In the genomic region with DNA sequence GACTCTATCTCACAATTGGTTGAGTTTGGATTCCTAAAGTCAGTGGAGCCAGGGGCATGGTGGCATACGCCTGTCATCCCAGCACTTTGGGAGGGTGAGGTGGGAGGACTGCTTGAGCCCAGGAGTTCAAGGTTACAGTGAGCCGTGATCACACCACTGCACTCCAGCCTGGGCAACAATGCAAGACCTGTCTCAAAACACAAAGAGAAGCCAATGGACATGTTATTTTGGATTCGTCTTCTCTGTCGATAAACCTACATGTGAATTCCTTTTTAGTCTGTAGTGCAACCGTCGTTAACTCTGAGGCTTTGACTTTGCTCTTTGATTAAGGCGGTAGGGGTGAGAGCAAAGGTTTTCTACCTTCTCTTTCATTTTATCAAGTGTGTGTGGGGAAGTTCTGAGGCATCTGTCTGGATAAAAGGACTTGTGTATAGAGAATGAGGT, we compare ENCODE assay signal across 16 cellular contexts.
DNase-seq lines count a peak whose midpoint lies in the region; ATAC-seq and TF ChIP-seq lines count a peak whose summit lies in the region.
"Had no signal": no experiment of that assay in that cellular context is flagged by ENCODE, and none has a peak within 500 bp of the region (broad histone marks: within the 10 kb centered on the region; RNA-seq: fewer than 3 reads in every experiment).

No MANE protein-coding gene starts in this region.

- peaks cover 51% of the 10 kb centered on the region for H3K36me3 Mint-ChIP-seq in CD4-positive, alpha-beta T cell (ENCODE audit: low read depth)
- H3K36me3 Mint-ChIP-seq in activated CD8-positive, alpha-beta T cell treated with anti-CD3 and anti-CD28 coated beads for 36 hours (ENCODE audit: low read depth), result peaks cover 26% of the 10 kb centered on the region
- H3K36me3 Mint-ChIP-seq in immature natural killer cell (peaks cover 0 to 4% (median 0%) of the 10 kb centered on the region in 3 donors), naive B cell (peaks cover 0 to 5% of the 10 kb centered on the region in 2 donors)

- POLR2A ChIA-PET in CD4-positive, alpha-beta T cell (lab: Charles Lee), result no interaction called here
- POLR2A ChIA-PET in activated CD8-positive, alpha-beta T cell treated with anti-CD3 and anti-CD28 coated beads for 36 hours (lab: Charles Lee), result no interaction called here

- intact Hi-C loops in CD4-positive, alpha-beta T cell (cut with DNase I, micrococcal nuclease), result no loop called here
- intact Hi-C loops in activated CD8-positive, alpha-beta T cell treated with anti-CD3 and anti-CD28 coated beads for 36 hours (cut with micrococcal nuclease), result loop anchor here (10.0 kb wide), 1 partner anchor 134 kb away; no protein-coding TSS in a partner anchor
- intact Hi-C loops in posterior cingulate gyrus (cut with DNase I), result no loop called here

- H3K27ac ChIP-seq in CD4-positive, alpha-beta T cell (ENCODE audit: low read depth, low read length), result no peak overlapping the region
- H3K27ac ChIP-seq: HL-60 had no signal

- TF ChIP-seq CTCF in CD4-positive, alpha-beta T cell (IDR thresholded peaks at IDR 0.05), result no peak
- no peak for TF ChIP-seq CTCF in activated CD8-positive, alpha-beta T cell treated with anti-CD3 and anti-CD28 coated beads for 36 hours (IDR thresholded peaks at IDR 0.05)

- no peak for ATAC-seq in CD4-positive, alpha-beta T cell (ENCODE audit: poor library complexity)
- no peak for ATAC-seq in activated CD8-positive, alpha-beta T cell treated with anti-CD3 and anti-CD28 coated beads for 36 hours
- ATAC-seq in naive B cell (ENCODE audit: low read depth in 2 of 2) (no peak), GM21619 (IDR thresholded peaks at IDR 0.05; ENCODE audit: unreplicated experiment) (no peak)
- ATAC-seq: HCT116 had no signal

- peaks cover 60% of the 10 kb centered on the region for H3K4me1 Mint-ChIP-seq in CD4-positive, alpha-beta T cell (ENCODE audit: low read depth)
- H3K4me1 Mint-ChIP-seq in activated CD8-positive, alpha-beta T cell treated with anti-CD3 and anti-CD28 coated beads for 36 hours (ENCODE audit: low read depth), result peaks cover 47% of the 10 kb centered on the region
- peaks cover 46 to 57% of the 10 kb centered on the region in 2 donors for H3K4me1 Mint-ChIP-seq in immature natural killer cell
- H3K4me1 Mint-ChIP-seq in naive B cell, result peaks cover 22 to 49% (median 36%) of the 10 kb centered on the region in 3 donors

- DNase-seq in CD4-positive, alpha-beta T cell, result no peak
- DNase-seq in activated CD8-positive, alpha-beta T cell treated with anti-CD3 and anti-CD28 coated beads for 36 hours, result no peak
- no peak for DNase-seq in immature natural killer cell
- DNase-seq in naive B cell, result no peak
- no peak for DNase-seq in posterior cingulate gyrus
- no peak for DNase-seq in T1000 (lab: John Stamatoyannopoulos, UW)
- DNase-seq: ACHN; C1 segment of cervical spinal cord; CD4-positive, alpha-beta memory T cell; COR-L47; DND-41; GDM1 had no signal

- no peaks in the 10 kb centered on the region for H3K27me3 Mint-ChIP-seq in CD4-positive, alpha-beta T cell
- H3K27me3 Mint-ChIP-seq in activated CD8-positive, alpha-beta T cell treated with anti-CD3 and anti-CD28 coated beads for 36 hours, result no peaks in the 10 kb centered on the region
- H3K27me3 Mint-ChIP-seq in immature natural killer cell (ENCODE audit: low read depth in 3 of 3), result peaks cover 0 to 3% (median 2%) of the 10 kb centered on the region in 3 donors
- H3K27me3 Mint-ChIP-seq in naive B cell, result no peaks in the 10 kb centered on the region
- H3K27me3 Mint-ChIP-seq: B cell; CD4-positive, alpha-beta memory T cell had no signal

- no peaks in the 10 kb centered on the region for H3K9me3 Mint-ChIP-seq in CD4-positive, alpha-beta T cell
- H3K9me3 Mint-ChIP-seq in activated CD8-positive, alpha-beta T cell treated with anti-CD3 and anti-CD28 coated beads for 36 hours, result no peaks in the 10 kb centered on the region
- H3K9me3 Mint-ChIP-seq in immature natural killer cell (no peaks in the 10 kb centered on the region), naive B cell (no peaks in the 10 kb centered on the region)
- H3K9me3 Mint-ChIP-seq: CD4-positive, alpha-beta memory T cell had no signal

- peak overlapping the region; percentile 8 for H3K27ac Mint-ChIP-seq in CD4-positive, alpha-beta T cell
- H3K27ac Mint-ChIP-seq in activated CD8-positive, alpha-beta T cell treated with anti-CD3 and anti-CD28 coated beads for 36 hours, result peak overlapping the region; percentile 50
- H3K27ac Mint-ChIP-seq in immature natural killer cell (peak overlapping the region; percentile 16 to 75 (median 31)), naive B cell (peak overlapping the region in 5 of 6 donors; percentile 23 to 86 (median 59))
- H3K27ac Mint-ChIP-seq: B cell had no signal

- H3K27me3 ChIP-seq in CD4-positive, alpha-beta T cell (ENCODE audit: control insufficient read depth, insufficient read depth, low read length), result no peaks in the 10 kb centered on the region

- H3K4me3 Mint-ChIP-seq in CD4-positive, alpha-beta T cell, result no peak overlapping the region
- no peak overlapping the region for H3K4me3 Mint-ChIP-seq in activated CD8-positive, alpha-beta T cell treated with anti-CD3 and anti-CD28 coated beads for 36 hours
- H3K4me3 Mint-ChIP-seq in immature natural killer cell (no peak overlapping the region), naive B cell (no peak overlapping the region)
- H3K4me3 Mint-ChIP-seq: B cell had no signal

- H3K9me3 ChIP-seq in CD4-positive, alpha-beta T cell (ENCODE audit: control insufficient read depth, low read length), result no peaks in the 10 kb centered on the region

- CTCF ChIA-PET in CD4-positive, alpha-beta T cell (lab: Charles Lee), result interaction anchor here (0.6 kb wide), 1 partner anchor 218 kb away, joined by 3 read pairs; no protein-coding TSS in a partner anchor
- CTCF ChIA-PET in activated CD8-positive, alpha-beta T cell treated with anti-CD3 and anti-CD28 coated beads for 36 hours (lab: Charles Lee), result interaction anchor here (2.1 kb wide), 1 partner anchor 9 kb away, joined by 5 read pairs; no protein-coding TSS in a partner anchor

Comparison
In these comparisons a context has a peak if more than half of its experiments do, and no peak if none do; other contexts are left out.
1. H3K27ac Mint-ChIP-seq: peak in every context shown above with its lines; median percentile 59 in naive B cell; 50 in activated CD8-positive, alpha-beta T cell treated with anti-CD3 and anti-CD28 coated beads for 36 hours; 31 in immature natural killer cell; 8 in CD4-positive, alpha-beta T cell.